11 cellular contexts compared by ENCODE assay signal in the genomic region with DNA sequence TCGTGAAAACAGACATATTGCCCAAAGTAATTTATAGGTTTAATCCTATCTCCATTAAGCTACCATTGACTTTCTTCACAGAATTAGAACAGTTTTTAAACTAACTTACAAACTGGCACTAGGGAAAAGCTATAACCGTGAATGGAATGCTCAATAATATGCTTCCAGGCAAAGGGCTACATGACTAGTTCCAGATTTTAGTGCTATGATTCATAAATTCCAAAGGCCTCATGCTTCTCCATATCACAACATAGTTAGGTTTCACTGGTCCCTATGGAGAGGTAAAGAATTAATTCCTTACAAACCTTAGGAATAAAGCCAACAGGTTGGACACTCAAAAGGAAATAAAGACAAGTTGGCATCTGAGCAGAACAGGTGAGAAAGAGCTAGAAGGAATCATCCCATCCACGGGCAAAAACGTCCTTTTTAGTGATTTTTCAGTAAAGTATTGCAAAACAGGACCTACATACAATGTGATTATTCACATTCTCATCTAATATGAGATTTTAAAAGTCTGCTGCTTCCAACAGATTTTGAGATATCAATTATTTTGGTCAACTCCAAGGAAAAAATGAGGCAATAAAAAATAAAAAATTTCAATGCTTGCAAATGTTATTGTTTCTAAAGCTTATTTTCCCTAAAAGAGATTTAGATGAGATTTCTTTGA.
DNase-seq lines count a peak whose midpoint lies in the region; ATAC-seq, FAIRE-seq and TF ChIP-seq lines count a peak whose summit lies in the region.
"Had no signal": no experiment of that assay in that cellular context is flagged by ENCODE, and none has a peak within 500 bp of the region (broad histone marks: within the 10 kb centered on the region; RNA-seq: fewer than 3 reads in every experiment).

No MANE protein-coding gene starts in this region.

- no peak for TF ChIP-seq CTCF in cardiac fibroblast (IDR thresholded peaks at IDR 0.05; ENCODE audit: low read depth, low read length)
- TF ChIP-seq CTCF in kidney epithelial cell (IDR thresholded peaks at IDR 0.05; ENCODE audit: insufficient read depth, low read length, poor library complexity, severe bottlenecking) = no peak
- TF ChIP-seq CTCF in BE2C (IDR thresholded peaks at IDR 0.05; ENCODE audit: low read depth, low read length) = no peak

- intact Hi-C loops in left ventricle myocardium superior (cut with micrococcal nuclease) (no loop called here), Right ventricle myocardium inferior (cut with DNase I) (no loop called here), aorta (cut with DNase I) (no loop called here)

- H3K4me3 ChIP-seq in cardiac fibroblast (replicated peaks in 1 of 2; ENCODE audit: low read depth in 2 of 2, low read length in 2 of 2) (no peak overlapping the region), kidney epithelial cell (ENCODE audit: low read depth, low read length) (no peak overlapping the region), aorta (ENCODE audit: low read length in 2 of 2) (no peak overlapping the region), BE2C (ENCODE audit: low read depth, low read length) (no peak overlapping the region)

- H3K27ac ChIP-seq in aorta (ENCODE audit: low read depth in 1 of 2, low read length in 2 of 2) = no peak overlapping the region

- DNase-seq in left ventricle myocardium superior = no peak
- DNase-seq in Right ventricle myocardium inferior (ENCODE audit: missing footprints) = no peak
- DNase-seq in cardiac fibroblast (ENCODE audit: low read depth in 2 of 2) = peak; percentile 88 to 92
- DNase-seq in kidney epithelial cell (ENCODE audit: low read depth) = peak; percentile 32
- no peak for DNase-seq in aorta
- DNase-seq in frontal cortex (ENCODE audit: low spot score in 2 of 2) = no peak
- no peak for DNase-seq in occipital lobe (lab: John Stamatoyannopoulos, UW)
- DNase-seq in BE2C = no peak
- DNase-seq: H9, NCI-H1436, right cardiac atrium had no signal

- H3K9me3 ChIP-seq in aorta (ENCODE audit: control insufficient read depth, low read length) = no peaks in the 10 kb centered on the region
- H3K9me3 ChIP-seq in BE2C = no peaks in the 10 kb centered on the region

- no peaks in the 10 kb centered on the region for H3K36me3 ChIP-seq in kidney epithelial cell (ENCODE audit: control insufficient read depth, insufficient read depth, low read length)
- no peaks in the 10 kb centered on the region for H3K36me3 ChIP-seq in aorta (ENCODE audit: control insufficient read depth in 1 of 2, insufficient read depth in 2 of 2, low read length in 1 of 2)
- no peaks in the 10 kb centered on the region for H3K36me3 ChIP-seq in BE2C

- H3K27me3 ChIP-seq in kidney epithelial cell (ENCODE audit: control insufficient read depth, insufficient read depth, low read length) = no peaks in the 10 kb centered on the region
- H3K27me3 ChIP-seq in aorta (ENCODE audit: control insufficient read depth in 1 of 2, insufficient read depth in 2 of 2, low read length in 1 of 2) = no peaks in the 10 kb centered on the region
- H3K27me3 ChIP-seq in BE2C = no peaks in the 10 kb centered on the region

- no peak for FAIRE-seq in frontal cortex (lab: Jason Lieb, UNC)

- ATAC-seq in left ventricle myocardium superior (peak; percentile 32), Right ventricle myocardium inferior (no peak), aorta (ENCODE audit: low FRiP score) (peak; percentile 88)

- WGBS in aorta, 2 donors = 31 to 33% methylated on average over 4 of the region's 4 CpGs

- H3K4me1 ChIP-seq in aorta (ENCODE audit: control insufficient read depth in 1 of 2, insufficient read depth in 2 of 2, low read length in 2 of 2) (peaks cover 3% of the 10 kb centered on the region in 2 donors), BE2C (no peaks in the 10 kb centered on the region)

Comparison
In these comparisons a context has a peak if more than half of its experiments do, and no peak if none do; other contexts are left out.
1. DNase-seq: peak in cardiac fibroblast (2 of 2) and kidney epithelial cell (single experiment); none in left ventricle myocardium superior (single experiment), Right ventricle myocardium inferior (single experiment), aorta (0 of 2), frontal cortex (0 of 2), occipital lobe (single experiment) and BE2C (single experiment).